Comparison of ENCODE assay signal across 1 cellular context in the genomic region with DNA sequence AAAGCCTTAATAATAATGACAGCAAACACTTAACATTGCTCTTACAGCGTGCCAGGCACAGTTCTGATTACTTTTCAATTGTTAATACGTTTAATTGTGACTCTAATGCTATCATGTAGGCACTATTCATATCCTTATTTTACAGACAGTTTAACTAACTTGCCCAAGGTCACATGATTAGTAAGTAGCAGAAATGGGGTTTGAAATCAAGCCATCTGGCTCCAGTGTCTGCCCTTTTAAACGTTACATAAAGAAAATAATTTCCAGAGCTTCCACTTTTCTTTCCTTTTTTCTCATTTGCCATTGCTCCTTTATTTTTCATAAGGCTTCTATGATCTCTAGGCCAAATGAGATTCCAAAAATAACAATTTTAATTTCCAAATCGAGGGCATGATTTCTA.
TF ChIP-seq lines count a peak whose summit lies in the region.

No MANE protein-coding gene starts in this region.

TF ChIP-seq in H1, 55 proteins besides CTCF, POLR2A, EP300 and RAD21:
- TF ChIP-seq, protein P1, sequence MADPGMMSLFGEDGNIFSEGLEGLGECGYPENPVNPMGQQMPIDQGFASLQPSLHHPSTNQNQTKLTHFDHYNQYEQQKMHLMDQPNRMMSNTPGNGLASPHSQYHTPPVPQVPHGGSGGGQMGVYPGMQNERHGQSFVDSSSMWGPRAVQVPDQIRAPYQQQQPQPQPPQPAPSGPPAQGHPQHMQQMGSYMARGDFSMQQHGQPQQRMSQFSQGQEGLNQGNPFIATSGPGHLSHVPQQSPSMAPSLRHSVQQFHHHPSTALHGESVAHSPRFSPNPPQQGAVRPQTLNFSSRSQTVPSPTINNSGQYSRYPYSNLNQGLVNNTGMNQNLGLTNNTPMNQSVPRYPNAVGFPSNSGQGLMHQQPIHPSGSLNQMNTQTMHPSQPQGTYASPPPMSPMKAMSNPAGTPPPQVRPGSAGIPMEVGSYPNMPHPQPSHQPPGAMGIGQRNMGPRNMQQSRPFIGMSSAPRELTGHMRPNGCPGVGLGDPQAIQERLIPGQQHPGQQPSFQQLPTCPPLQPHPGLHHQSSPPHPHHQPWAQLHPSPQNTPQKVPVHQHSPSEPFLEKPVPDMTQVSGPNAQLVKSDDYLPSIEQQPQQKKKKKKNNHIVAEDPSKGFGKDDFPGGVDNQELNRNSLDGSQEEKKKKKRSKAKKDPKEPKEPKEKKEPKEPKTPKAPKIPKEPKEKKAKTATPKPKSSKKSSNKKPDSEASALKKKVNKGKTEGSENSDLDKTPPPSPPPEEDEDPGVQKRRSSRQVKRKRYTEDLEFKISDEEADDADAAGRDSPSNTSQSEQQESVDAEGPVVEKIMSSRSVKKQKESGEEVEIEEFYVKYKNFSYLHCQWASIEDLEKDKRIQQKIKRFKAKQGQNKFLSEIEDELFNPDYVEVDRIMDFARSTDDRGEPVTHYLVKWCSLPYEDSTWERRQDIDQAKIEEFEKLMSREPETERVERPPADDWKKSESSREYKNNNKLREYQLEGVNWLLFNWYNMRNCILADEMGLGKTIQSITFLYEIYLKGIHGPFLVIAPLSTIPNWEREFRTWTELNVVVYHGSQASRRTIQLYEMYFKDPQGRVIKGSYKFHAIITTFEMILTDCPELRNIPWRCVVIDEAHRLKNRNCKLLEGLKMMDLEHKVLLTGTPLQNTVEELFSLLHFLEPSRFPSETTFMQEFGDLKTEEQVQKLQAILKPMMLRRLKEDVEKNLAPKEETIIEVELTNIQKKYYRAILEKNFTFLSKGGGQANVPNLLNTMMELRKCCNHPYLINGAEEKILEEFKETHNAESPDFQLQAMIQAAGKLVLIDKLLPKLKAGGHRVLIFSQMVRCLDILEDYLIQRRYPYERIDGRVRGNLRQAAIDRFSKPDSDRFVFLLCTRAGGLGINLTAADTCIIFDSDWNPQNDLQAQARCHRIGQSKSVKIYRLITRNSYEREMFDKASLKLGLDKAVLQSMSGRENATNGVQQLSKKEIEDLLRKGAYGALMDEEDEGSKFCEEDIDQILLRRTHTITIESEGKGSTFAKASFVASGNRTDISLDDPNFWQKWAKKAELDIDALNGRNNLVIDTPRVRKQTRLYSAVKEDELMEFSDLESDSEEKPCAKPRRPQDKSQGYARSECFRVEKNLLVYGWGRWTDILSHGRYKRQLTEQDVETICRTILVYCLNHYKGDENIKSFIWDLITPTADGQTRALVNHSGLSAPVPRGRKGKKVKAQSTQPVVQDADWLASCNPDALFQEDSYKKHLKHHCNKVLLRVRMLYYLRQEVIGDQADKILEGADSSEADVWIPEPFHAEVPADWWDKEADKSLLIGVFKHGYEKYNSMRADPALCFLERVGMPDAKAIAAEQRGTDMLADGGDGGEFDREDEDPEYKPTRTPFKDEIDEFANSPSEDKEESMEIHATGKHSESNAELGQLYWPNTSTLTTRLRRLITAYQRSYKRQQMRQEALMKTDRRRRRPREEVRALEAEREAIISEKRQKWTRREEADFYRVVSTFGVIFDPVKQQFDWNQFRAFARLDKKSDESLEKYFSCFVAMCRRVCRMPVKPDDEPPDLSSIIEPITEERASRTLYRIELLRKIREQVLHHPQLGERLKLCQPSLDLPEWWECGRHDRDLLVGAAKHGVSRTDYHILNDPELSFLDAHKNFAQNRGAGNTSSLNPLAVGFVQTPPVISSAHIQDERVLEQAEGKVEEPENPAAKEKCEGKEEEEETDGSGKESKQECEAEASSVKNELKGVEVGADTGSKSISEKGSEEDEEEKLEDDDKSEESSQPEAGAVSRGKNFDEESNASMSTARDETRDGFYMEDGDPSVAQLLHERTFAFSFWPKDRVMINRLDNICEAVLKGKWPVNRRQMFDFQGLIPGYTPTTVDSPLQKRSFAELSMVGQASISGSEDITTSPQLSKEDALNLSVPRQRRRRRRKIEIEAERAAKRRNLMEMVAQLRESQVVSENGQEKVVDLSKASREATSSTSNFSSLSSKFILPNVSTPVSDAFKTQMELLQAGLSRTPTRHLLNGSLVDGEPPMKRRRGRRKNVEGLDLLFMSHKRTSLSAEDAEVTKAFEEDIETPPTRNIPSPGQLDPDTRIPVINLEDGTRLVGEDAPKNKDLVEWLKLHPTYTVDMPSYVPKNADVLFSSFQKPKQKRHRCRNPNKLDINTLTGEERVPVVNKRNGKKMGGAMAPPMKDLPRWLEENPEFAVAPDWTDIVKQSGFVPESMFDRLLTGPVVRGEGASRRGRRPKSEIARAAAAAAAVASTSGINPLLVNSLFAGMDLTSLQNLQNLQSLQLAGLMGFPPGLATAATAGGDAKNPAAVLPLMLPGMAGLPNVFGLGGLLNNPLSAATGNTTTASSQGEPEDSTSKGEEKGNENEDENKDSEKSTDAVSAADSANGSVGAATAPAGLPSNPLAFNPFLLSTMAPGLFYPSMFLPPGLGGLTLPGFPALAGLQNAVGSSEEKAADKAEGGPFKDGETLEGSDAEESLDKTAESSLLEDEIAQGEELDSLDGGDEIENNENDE (IDR thresholded peaks at IDR 0.05; ENCODE audit: insufficient replicate concordance, low read length) = no peak
- TF ChIP-seq BCL11A (IDR thresholded peaks at IDR 0.05; ENCODE audit: low read depth in 2 of 2, low read length in 2 of 2) (no peak), CREB1 (IDR thresholded peaks at IDR 0.05) (no peak), TBP (IDR thresholded peaks at IDR 0.05; ENCODE audit: low read depth, low read length) (no peak), TAF7 (optimal IDR thresholded peaks at IDR 0.05; ENCODE audit: borderline replicate concordance, low read depth, low read length) (no peak), EGR1 (IDR thresholded peaks at IDR 0.05; ENCODE audit: borderline replicate concordance, low read depth, low read length) (no peak), SP4 (IDR thresholded peaks at IDR 0.05; ENCODE audit: low read length) (no peak), TEAD4 (IDR thresholded peaks at IDR 0.05; ENCODE audit: low read depth, low read length) (no peak), KDM1A (IDR thresholded peaks at IDR 0.05; ENCODE audit: borderline replicate concordance, low read length) (no peak), POU5F1 (IDR thresholded peaks at IDR 0.05; ENCODE audit: low read depth, low read length) (no peak), SIN3A (conservative IDR thresholded peaks at IDR 0.05 in 1 of 2, IDR thresholded peaks at IDR 0.05 in 1 of 2; ENCODE audit: low read depth in 1 of 2, low read length in 2 of 2) (no peak), HDAC6 (IDR thresholded peaks at IDR 0.05; ENCODE audit: low read depth, low read length) (no peak), KDM4A (IDR thresholded peaks at IDR 0.05; ENCODE audit: low read depth, low read length, severe bottlenecking) (no peak), HDAC2 (IDR thresholded peaks at IDR 0.05; ENCODE audit: borderline replicate concordance in 1 of 2, low read depth in 2 of 2, low read length in 2 of 2) (no peak), NRF1 (IDR thresholded peaks at IDR 0.05; ENCODE audit: low read depth, low read length) (no peak), BRCA1 (IDR thresholded peaks at IDR 0.05; ENCODE audit: low read depth, low read length) (no peak), SUZ12 (IDR thresholded peaks at IDR 0.05; ENCODE audit: low read length) (no peak), TCF12 (IDR thresholded peaks at IDR 0.05; ENCODE audit: low read depth, low read length) (no peak)
- TF ChIP-seq, protein P2, sequence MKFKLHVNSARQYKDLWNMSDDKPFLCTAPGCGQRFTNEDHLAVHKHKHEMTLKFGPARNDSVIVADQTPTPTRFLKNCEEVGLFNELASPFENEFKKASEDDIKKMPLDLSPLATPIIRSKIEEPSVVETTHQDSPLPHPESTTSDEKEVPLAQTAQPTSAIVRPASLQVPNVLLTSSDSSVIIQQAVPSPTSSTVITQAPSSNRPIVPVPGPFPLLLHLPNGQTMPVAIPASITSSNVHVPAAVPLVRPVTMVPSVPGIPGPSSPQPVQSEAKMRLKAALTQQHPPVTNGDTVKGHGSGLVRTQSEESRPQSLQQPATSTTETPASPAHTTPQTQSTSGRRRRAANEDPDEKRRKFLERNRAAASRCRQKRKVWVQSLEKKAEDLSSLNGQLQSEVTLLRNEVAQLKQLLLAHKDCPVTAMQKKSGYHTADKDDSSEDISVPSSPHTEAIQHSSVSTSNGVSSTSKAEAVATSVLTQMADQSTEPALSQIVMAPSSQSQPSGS (IDR thresholded peaks at IDR 0.05; ENCODE audit: low read length) = no peak
